ENCODE assay signal across 1 cellular context in the genomic region with DNA sequence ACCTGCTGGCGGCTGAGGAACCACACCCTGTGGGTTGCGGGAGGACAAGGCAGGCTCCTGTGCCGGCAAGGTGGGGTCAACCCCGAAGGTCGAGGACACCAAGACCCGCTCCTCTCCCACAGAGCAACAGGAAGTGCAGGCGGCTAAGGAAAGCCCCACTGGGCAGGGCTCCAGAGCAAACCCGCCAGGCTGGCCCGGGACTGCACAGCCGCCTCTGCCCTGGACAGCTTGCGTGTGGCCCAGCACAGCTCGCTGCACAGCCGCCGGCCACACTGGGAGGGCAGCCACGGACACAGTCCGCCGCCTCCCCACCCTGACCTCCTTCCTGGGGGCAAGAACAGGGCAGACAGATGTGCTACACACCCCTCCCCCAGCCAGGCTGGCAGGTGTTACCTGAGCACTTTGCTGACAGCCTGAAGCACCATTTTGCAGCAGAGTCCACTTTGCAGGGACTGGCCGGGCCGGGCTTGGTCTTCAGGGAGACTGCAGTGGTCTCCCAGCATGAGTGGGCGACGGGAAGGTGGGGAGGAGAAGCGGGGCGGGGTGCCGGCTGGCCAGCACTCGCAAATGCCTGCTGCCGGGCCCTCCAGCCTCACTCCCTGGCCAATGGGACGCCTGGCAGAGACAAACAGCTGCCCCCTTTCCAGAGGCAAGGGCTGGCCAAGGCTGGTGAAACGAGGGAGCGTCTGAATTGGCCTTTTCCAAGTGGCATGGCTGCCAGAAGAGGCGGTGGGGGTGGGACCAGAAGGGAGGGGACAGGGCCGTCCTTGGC.
TF ChIP-seq lines count a peak whose summit lies in the region.

A gene with protein sequence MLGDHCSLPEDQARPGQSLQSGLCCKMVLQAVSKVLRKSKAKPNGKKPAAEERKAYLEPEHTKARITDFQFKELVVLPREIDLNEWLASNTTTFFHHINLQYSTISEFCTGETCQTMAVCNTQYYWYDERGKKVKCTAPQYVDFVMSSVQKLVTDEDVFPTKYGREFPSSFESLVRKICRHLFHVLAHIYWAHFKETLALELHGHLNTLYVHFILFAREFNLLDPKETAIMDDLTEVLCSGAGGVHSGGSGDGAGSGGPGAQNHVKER (minus strand): TSS at position 726 of the 772 bp plus-strand sequence. CDS start 223 bp downstream, at position 503.

TF ChIP-seq in K562, 482 proteins besides CTCF, POLR2A, EP300 and RAD21 (continued from another document):
- TF ChIP-seq, protein P1, sequence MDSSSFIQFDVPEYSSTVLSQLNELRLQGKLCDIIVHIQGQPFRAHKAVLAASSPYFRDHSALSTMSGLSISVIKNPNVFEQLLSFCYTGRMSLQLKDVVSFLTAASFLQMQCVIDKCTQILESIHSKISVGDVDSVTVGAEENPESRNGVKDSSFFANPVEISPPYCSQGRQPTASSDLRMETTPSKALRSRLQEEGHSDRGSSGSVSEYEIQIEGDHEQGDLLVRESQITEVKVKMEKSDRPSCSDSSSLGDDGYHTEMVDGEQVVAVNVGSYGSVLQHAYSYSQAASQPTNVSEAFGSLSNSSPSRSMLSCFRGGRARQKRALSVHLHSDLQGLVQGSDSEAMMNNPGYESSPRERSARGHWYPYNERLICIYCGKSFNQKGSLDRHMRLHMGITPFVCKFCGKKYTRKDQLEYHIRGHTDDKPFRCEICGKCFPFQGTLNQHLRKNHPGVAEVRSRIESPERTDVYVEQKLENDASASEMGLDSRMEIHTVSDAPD (CRISPR knock-in tag; IDR thresholded peaks at IDR 0.05) = no peak
- TF ChIP-seq PHF8 (IDR thresholded peaks at IDR 0.05; ENCODE audit: borderline replicate concordance, low read length) = no peak
